In genomic region chr16:2527784-2528100, GRCh38 we compare ENCODE assay signal across 19 cellular contexts. TPM values are rescaled to one million over a fixed set of nuclear protein-coding genes. Genes with fewer than 3 reads are reported as not detected.
DNase-seq lines count a peak whose midpoint lies in the region; ATAC-seq, FAIRE-seq and TF ChIP-seq lines count a peak whose summit lies in the region.
"Had no signal": no experiment of that assay in that cellular context is flagged by ENCODE, and none has a peak within 500 bp of the region (broad histone marks: within the 10 kb centered on the region; RNA-seq: fewer than 3 reads in every experiment).

No MANE protein-coding gene starts in this region.

- H3K9me3 Mint-ChIP-seq in memory B cell = no peaks in the 10 kb centered on the region
- H3K9me3 Mint-ChIP-seq: CD4-positive, alpha-beta T cell; IgD-negative memory B cell had no signal

- H3K9me3 ChIP-seq in right atrium auricular region (no peaks in the 10 kb centered on the region), kidney (ENCODE audit: control insufficient read depth in 1 of 2, low read length in 2 of 2) (no peaks in the 10 kb centered on the region), spleen (no peaks in the 10 kb centered on the region), Karpas-422 (ENCODE audit: low read length) (no peaks in the 10 kb centered on the region)

- peak overlapping the region; percentile 35 for H3K27ac Mint-ChIP-seq in memory B cell
- H3K27ac Mint-ChIP-seq: B cell; CD4-positive, alpha-beta T cell had no signal

- no peaks in the 10 kb centered on the region for H3K9me2 ChIP-seq in Karpas-422 (replicated peaks; ENCODE audit: insufficient read depth, low read length)

- H3K4me2 ChIP-seq in Karpas-422 (ENCODE audit: low read depth, low read length, poor library complexity, severe bottlenecking) = no peak overlapping the region

- peaks cover 0 to 12% of the 10 kb centered on the region in 2 donors for H3K4me1 ChIP-seq in right atrium auricular region
- peaks cover 13 to 14% of the 10 kb centered on the region in 2 donors for H3K4me1 ChIP-seq in kidney (ENCODE audit: control insufficient read depth in 1 of 2, insufficient read depth in 1 of 2, low read depth in 1 of 2, low read length in 2 of 2)
- peaks cover 5 to 73% (median 23%) of the 10 kb centered on the region in 6 donors for H3K4me1 ChIP-seq in spleen
- H3K4me1 ChIP-seq in Karpas-422 (ENCODE audit: low read length) = peaks cover 18% of the 10 kb centered on the region

- in situ Hi-C loops in GM13977 (cut with MboI; ENCODE audit: low pct_unique_long_range_greater_than_20kb, low sequenced_read_pairs, unreplicated experiment) = no loop called here

- H3K4me3 ChIP-seq in right atrium auricular region (no peak overlapping the region), kidney (ENCODE audit: low read length in 2 of 2) (no peak overlapping the region), spleen (no peak overlapping the region), Karpas-422 (ENCODE audit: low read length) (no peak overlapping the region)
- H3K4me3 ChIP-seq: GM23248 had no signal

- H2AFZ ChIP-seq in Karpas-422 (ENCODE audit: low read length) = no peak overlapping the region
- H2AFZ ChIP-seq: GM23248 had no signal

- TF ChIP-seq POLR2A in spleen (IDR thresholded peaks at IDR 0.05) = no peak

- FAIRE-seq in kidney (lab: Jason Lieb, UNC) = no peak
- FAIRE-seq: A204.1, GM12892 had no signal

- no peak overlapping the region for H3K9ac ChIP-seq in kidney (ENCODE audit: low read length in 2 of 2)
- no peak overlapping the region for H3K9ac ChIP-seq in Karpas-422 (ENCODE audit: low read length)
- H3K9ac ChIP-seq: GM23248 had no signal

- no peak for TF ChIP-seq CTCF in right atrium auricular region (IDR thresholded peaks at IDR 0.05)
- TF ChIP-seq CTCF in kidney (IDR thresholded peaks at IDR 0.05; ENCODE audit: borderline replicate concordance, extremely low read depth, insufficient read depth) = no peak
- no peak for TF ChIP-seq CTCF in spleen (IDR thresholded peaks at IDR 0.05 in 8 of 11, conservative IDR thresholded peaks at IDR 0.05 in 3 of 11)
- TF ChIP-seq CTCF in GM13977 (IDR thresholded peaks at IDR 0.05; ENCODE audit: extremely low read depth, insufficient read depth, missing control alignments) = no peak

- WGBS in spleen, 5 donors = 96 to 99% (median 96%) methylated on average over 12 to 24 of the region's 24 CpGs

- H3K27me3 Mint-ChIP-seq in memory B cell = no peaks in the 10 kb centered on the region
- H3K27me3 Mint-ChIP-seq: B cell, IgD-negative memory B cell had no signal

- ATAC-seq in left cardiac atrium = no peak
- no peak for ATAC-seq in memory B cell (ENCODE audit: low read depth)
- ATAC-seq in HG03175 (IDR thresholded peaks at IDR 0.05; ENCODE audit: unreplicated experiment) = no peak

- no peaks in the 10 kb centered on the region for H3K79me2 ChIP-seq in Karpas-422 (ENCODE audit: low read length)

- H3K4me1 Mint-ChIP-seq in memory B cell = peaks cover 19% of the 10 kb centered on the region

- H4K20me1 ChIP-seq in Karpas-422 (ENCODE audit: insufficient read depth, low read depth, low read length) = no peaks in the 10 kb centered on the region

- H3K27ac ChIP-seq in right atrium auricular region (no peak overlapping the region), kidney (ENCODE audit: low read depth in 2 of 2, low read length in 2 of 2) (no peak overlapping the region), spleen (no peak overlapping the region), Karpas-422 (ENCODE audit: low read length) (no peak overlapping the region)
- H3K27ac ChIP-seq: GM23248 had no signal

- peaks cover 17% of the 10 kb centered on the region for H3K36me3 Mint-ChIP-seq in memory B cell

- H3K36me3 ChIP-seq in right atrium auricular region = peaks cover 43% of the 10 kb centered on the region
- peaks cover 7 to 15% of the 10 kb centered on the region in 2 donors for H3K36me3 ChIP-seq in kidney (ENCODE audit: control insufficient read depth in 1 of 2, insufficient read depth in 2 of 2, low read length in 2 of 2)
- peaks cover 0 to 81% (median 63%) of the 10 kb centered on the region in 6 donors for H3K36me3 ChIP-seq in spleen
- 0 out of 2 replicates have a peak, but pooled peaks cover 3% of the 10 kb centered on the region for H3K36me3 ChIP-seq in Karpas-422 (ENCODE audit: insufficient read depth, low read length)

- no peaks in the 10 kb centered on the region for H3K27me3 ChIP-seq in right atrium auricular region
- no peaks in the 10 kb centered on the region for H3K27me3 ChIP-seq in spleen (replicated peaks in 1 of 7)
- H3K27me3 ChIP-seq in Karpas-422 (ENCODE audit: low read length) = no peaks in the 10 kb centered on the region

- intact Hi-C loops in left cardiac atrium (cut with DNase I) (no loop called here), kidney (cut with DNase I) (no loop called here), spleen (cut with DNase I; ENCODE audit: low total_unique reads) (no loop called here)

- DNase-seq in left cardiac atrium (peak; percentile 20), right atrium auricular region (ENCODE audit: low spot score) (no peak), kidney (peak; percentile 77), memory B cell (ENCODE audit: low spot score in 2 of 2) (no peak), spleen (peak; percentile 82), Karpas-422 (no peak), GM13977 (ENCODE audit: low spot score) (no peak)
- DNase-seq: C1 segment of cervical spinal cord; Calu3; CD4-positive, alpha-beta T cell; DND-41; GDM1; GM23248; H7 had no signal

- no peak overlapping the region for H3K4me3 Mint-ChIP-seq in memory B cell
- H3K4me3 Mint-ChIP-seq: B cell; CD4-positive, alpha-beta T cell had no signal

RNA-seq across cellular contexts. Expression of gene CEMP1, which starts 3.5 kb away (rescaled TPM):
- total RNA-seq in left cardiac atrium (not detected), right atrium auricular region (1 to 10 TPM in 1 of 2 donors, not detected in 1; 1.5 TPM), kidney (0.54 TPM), spleen (under 1 TPM in 2 of 7 donors, not detected in 5; 0.37 to 0.97 TPM)
- polyA plus RNA-seq in kidney (ENCODE audit: insufficient read depth, low read depth, low replicate concordance) (not detected), spleen (1 to 10 TPM in 1 of 3 donors, under 1 TPM in 2; 0.70 to 1.5 (median 0.74) TPM)
- total RNA-seq in Karpas-422 (2014; rRNA removed; shearing (Covaris generic); ENCODE audit: low replicate concordance) = 0.43 TPM in 1 of 2 replicates, not detected in the other
- total RNA-seq: GM23248, H7 had no signal

RNA-seq across cellular contexts. Expression of gene AMDHD2, which starts 7.6 kb away (rescaled TPM):
- total RNA-seq in left cardiac atrium (10 to 100 TPM; 15.8 to 21.8 TPM), right atrium auricular region (10 to 100 TPM; 10.6 to 12.6 TPM), kidney (52.1 TPM), spleen (10 to 100 TPM; 59.9 to 94.0 (median 70.9) TPM)
- polyA plus RNA-seq in kidney (ENCODE audit: insufficient read depth, low read depth, low replicate concordance) (51.8 TPM), spleen (10 to 100 TPM; 37.8 to 72.0 (median 38.5) TPM)
- total RNA-seq in Karpas-422 (2014; rRNA removed; shearing (Covaris generic); ENCODE audit: low replicate concordance) = 22.7 and 51.7 TPM in 2 replicates

RNA-seq across cellular contexts. Expression of gene PDPK1, which starts 10.1 kb away (rescaled TPM):
- total RNA-seq in left cardiac atrium = 10 to 100 TPM; 32.6 to 39.4 TPM
- 10 to 100 TPM; 25.0 to 29.5 TPM for total RNA-seq in right atrium auricular region
- 52.3 TPM for total RNA-seq in kidney
- polyA plus RNA-seq in kidney (ENCODE audit: insufficient read depth, low read depth, low replicate concordance) = 14.3 TPM
- total RNA-seq in spleen = 10 to 100 TPM; 39.5 to 74.5 (median 56.8) TPM
- 10 to 100 TPM in 1 of 3 donors, 1 to 10 TPM in 2; 6.2 to 15.5 (median 6.2) TPM for polyA plus RNA-seq in spleen
- 24.9 and 49.5 TPM in 2 replicates for total RNA-seq in Karpas-422 (2014; rRNA removed; shearing (Covaris generic); ENCODE audit: low replicate concordance)

RNA-seq across cellular contexts. Expression of gene ATP6V0C, which starts 14.0 kb away (rescaled TPM):
- total RNA-seq in left cardiac atrium = 100 to 1,000 TPM; 162 to 197 TPM
- total RNA-seq in right atrium auricular region = 100 to 1,000 TPM in 1 of 2 donors, 10 to 100 TPM in 1; 63.7 to 107 TPM
- total RNA-seq in kidney = 303 TPM
- 520 TPM for polyA plus RNA-seq in kidney (ENCODE audit: insufficient read depth, low read depth, low replicate concordance)
- total RNA-seq in spleen = 100 to 1,000 TPM in 4 of 7 donors, 10 to 100 TPM in 3; 82.3 to 199 (median 156) TPM
- 100 to 1,000 TPM in 1 of 3 donors, 10 to 100 TPM in 2; 64.5 to 125 (median 99.7) TPM for polyA plus RNA-seq in spleen
- 29.4 and 30.2 TPM in 2 replicates for total RNA-seq in Karpas-422 (2014; rRNA removed; shearing (Covaris generic); ENCODE audit: low replicate concordance)

RNA-seq across cellular contexts. Expression of gene TBC1D24, which starts 52.8 kb away (rescaled TPM):
- total RNA-seq in left cardiac atrium (10 to 100 TPM in 1 of 2 donors, 1 to 10 TPM in 1; 9.8 to 15.1 TPM), right atrium auricular region (10 to 100 TPM in 1 of 2 donors, 1 to 10 TPM in 1; 9.6 to 10.5 TPM), kidney (25.7 TPM), spleen (10 to 100 TPM in 6 of 7 donors, 1 to 10 TPM in 1; 9.7 to 15.3 (median 12.8) TPM)
- polyA plus RNA-seq in kidney (ENCODE audit: insufficient read depth, low read depth, low replicate concordance) (23.9 TPM), spleen (1 to 10 TPM; 2.2 to 5.1 (median 2.2) TPM)
- total RNA-seq in Karpas-422 (2014; rRNA removed; shearing (Covaris generic); ENCODE audit: low replicate concordance) = 15.8 and 20.5 TPM in 2 replicates

Comparison
In these comparisons a context has a peak if more than half of its experiments do, and no peak if none do; other contexts are left out.
1. DNase-seq: peak in left cardiac atrium (single experiment), kidney (single experiment) and spleen (single experiment); none in right atrium auricular region (single experiment), memory B cell (0 of 2), Karpas-422 (single experiment) and GM13977 (single experiment).